In the genomic region with DNA sequence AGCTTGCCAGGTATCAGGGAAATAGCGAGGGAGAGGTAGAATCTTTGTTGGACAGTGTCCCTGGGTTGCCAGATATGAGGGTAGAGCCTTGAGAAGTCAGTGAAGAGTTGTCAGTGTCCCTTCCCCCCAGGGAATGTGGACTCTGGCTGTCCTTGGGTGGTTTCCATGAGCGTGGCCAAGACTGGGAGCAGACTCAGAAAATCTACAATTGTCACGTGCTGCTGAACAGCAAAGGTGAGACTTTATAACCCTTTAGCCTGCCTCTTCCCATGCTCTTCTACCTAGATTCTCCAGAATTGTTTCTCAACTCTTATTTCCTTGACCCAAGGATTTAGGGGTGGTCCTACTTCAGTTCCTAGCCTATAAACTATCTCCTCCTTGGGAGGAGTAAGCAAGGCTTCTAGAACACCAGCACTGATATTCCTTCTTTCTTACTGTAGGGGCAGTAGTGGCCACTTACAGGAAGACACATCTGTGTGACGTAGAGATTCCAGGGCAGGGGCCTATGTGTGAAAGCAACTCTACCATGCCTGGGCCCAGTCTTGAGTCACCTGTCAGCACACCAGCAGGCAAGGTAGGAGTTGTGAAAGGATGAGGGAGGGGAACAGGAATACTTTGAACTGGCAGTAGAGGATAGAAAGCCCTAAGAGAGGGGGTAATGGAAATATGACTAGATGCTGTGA, we compare ENCODE assay signal across 8 cellular contexts. TPM values are rescaled to one million over a fixed set of nuclear protein-coding genes. Genes with fewer than 3 reads are reported as not detected.
A peak's percentile ranks its signal among the peaks of the same experiment; 100 is the strongest.
DNase-seq lines count a peak whose midpoint lies in the region; ATAC-seq and TF ChIP-seq lines count a peak whose summit lies in the region.

No MANE protein-coding gene starts in this region.

- peaks cover 46% of the 10 kb centered on the region for H3K79me2 ChIP-seq in smooth muscle cell (ENCODE audit: low read depth)

- H2AFZ ChIP-seq in smooth muscle cell (ENCODE audit: low read depth) = no peak overlapping the region

- ATAC-seq in HG02884 (IDR thresholded peaks at IDR 0.05; ENCODE audit: unreplicated experiment) = peak; percentile 39
- ATAC-seq in right cardiac atrium = peak; percentile 17 to 46
- ATAC-seq in GM19395 (IDR thresholded peaks at IDR 0.05; ENCODE audit: unreplicated experiment) = no peak

- TF ChIP-seq CTCF in GM06990 (IDR thresholded peaks at IDR 0.05; ENCODE audit: insufficient read depth, low read length, poor library complexity, severe bottlenecking) = peak; percentile 56
- TF ChIP-seq CTCF in smooth muscle cell (IDR thresholded peaks at IDR 0.05; ENCODE audit: borderline replicate concordance, insufficient read depth, poor library complexity, severe bottlenecking) = peak; percentile 35

- intact Hi-C loops in right cardiac atrium (cut with DNase I) = no loop called here

- peaks cover 57% of the 10 kb centered on the region for H3K4me1 Mint-ChIP-seq in activated naive CD8-positive, alpha-beta T cell treated with anti-CD3 and anti-CD28 coated beads for 36 hours

- H3K27me3 ChIP-seq in GM06990 (replicated peaks; ENCODE audit: control insufficient read depth, insufficient read depth, low read length) = no peaks in the 10 kb centered on the region
- no peaks in the 10 kb centered on the region for H3K27me3 ChIP-seq in right cardiac atrium (ENCODE audit: control insufficient read depth, insufficient read depth)
- H3K27me3 ChIP-seq in smooth muscle cell (ENCODE audit: low read depth) = no peaks in the 10 kb centered on the region

- peak overlapping the region; percentile 93 for H3K4me3 Mint-ChIP-seq in activated naive CD8-positive, alpha-beta T cell treated with anti-CD3 and anti-CD28 coated beads for 36 hours

- peak overlapping the region; percentile 98 for H3K9ac ChIP-seq in smooth muscle cell (ENCODE audit: low read depth)

- no peaks in the 10 kb centered on the region for H3K27me3 Mint-ChIP-seq in activated naive CD8-positive, alpha-beta T cell treated with anti-CD3 and anti-CD28 coated beads for 36 hours

- H3K27ac Mint-ChIP-seq in activated naive CD8-positive, alpha-beta T cell treated with anti-CD3 and anti-CD28 coated beads for 36 hours = peak overlapping the region; percentile 90

- peaks cover 25% of the 10 kb centered on the region for H3F3A ChIP-seq in smooth muscle cell (ENCODE audit: low read depth)

- 48% methylated on average over 4 of the region's 4 CpGs for WGBS in right cardiac atrium
- WGBS in smooth muscle cell (ENCODE audit: low lambda C conversion rate) = 76% methylated on average over 4 of the region's 4 CpGs

- H3K4me2 ChIP-seq in smooth muscle cell = peak overlapping the region; percentile 95

- H3K4me3 ChIP-seq in GM06990 (replicated peaks; ENCODE audit: low read depth, low read length) (peak overlapping the region; percentile 80; the same call in 1 of the 2 replicates), right cardiac atrium (ENCODE audit: low read length) (peak overlapping the region; percentile 92), smooth muscle cell (peak overlapping the region; percentile 89)

- H3K36me3 ChIP-seq in GM06990 (ENCODE audit: control insufficient read depth, insufficient read depth, low read length) = peaks cover 28% of the 10 kb centered on the region
- no peaks in the 10 kb centered on the region for H3K36me3 ChIP-seq in smooth muscle cell (ENCODE audit: low read depth)

- DNase-seq in GM06990 (ENCODE audit: extremely low read depth, insufficient read length) (peak; percentile 36), SIG-M5 (lab: John Stamatoyannopoulos, UW) (peak; percentile 74), right cardiac atrium (peak in 1 of 3 donors; percentile 40), smooth muscle cell (lab: John Stamatoyannopoulos, UW; ENCODE audit: unreplicated experiment) (no peak), OCI-M2 (lab: John Stamatoyannopoulos, UW; ENCODE audit: unreplicated experiment) (no peak)
- peak; percentile 74 for DNase-seq in activated naive CD8-positive, alpha-beta T cell treated with anti-CD3 and anti-CD28 coated beads for 36 hours

- H3K9me3 ChIP-seq in right cardiac atrium (ENCODE audit: control insufficient read depth, low read length) (no peaks in the 10 kb centered on the region), smooth muscle cell (replicated peaks; ENCODE audit: low read depth) (no peaks in the 10 kb centered on the region)

- H3K27ac ChIP-seq in right cardiac atrium (ENCODE audit: low read length) (peak overlapping the region; percentile 90), smooth muscle cell (ENCODE audit: low read depth) (peak overlapping the region; percentile 100)

- no peaks in the 10 kb centered on the region for H3K9me3 Mint-ChIP-seq in activated naive CD8-positive, alpha-beta T cell treated with anti-CD3 and anti-CD28 coated beads for 36 hours

- H3K4me1 ChIP-seq in right cardiac atrium (ENCODE audit: control insufficient read depth, insufficient read depth, low read length) = peaks cover 12% of the 10 kb centered on the region
- peaks cover 11% of the 10 kb centered on the region for H3K4me1 ChIP-seq in smooth muscle cell (ENCODE audit: low read depth)

- peaks cover 55% of the 10 kb centered on the region for H3K36me3 Mint-ChIP-seq in activated naive CD8-positive, alpha-beta T cell treated with anti-CD3 and anti-CD28 coated beads for 36 hours

- peaks cover 24% of the 10 kb centered on the region for H4K20me1 ChIP-seq in smooth muscle cell (ENCODE audit: low read depth)

RNA-seq across cellular contexts. Expression of a gene that starts 1.6 kb away (rescaled TPM):
- total RNA-seq in activated naive CD8-positive, alpha-beta T cell treated with anti-CD3 and anti-CD28 coated beads for 36 hours = 10 to 100 TPM; 34.3 to 39.3 TPM
- total RNA-seq in right cardiac atrium (10 to 100 TPM; 28.0 to 33.5 (median 30.4) TPM), smooth muscle cell (33.6 and 37.2 TPM in 2 replicates)
- polyA plus RNA-seq in right cardiac atrium (29.7 TPM), smooth muscle cell (37.6 and 53.0 TPM in 2 replicates)

RNA-seq across cellular contexts. Expression of a gene that starts 1.7 kb away (rescaled TPM):
- 100 to 1,000 TPM; 141 to 148 TPM for total RNA-seq in activated naive CD8-positive, alpha-beta T cell treated with anti-CD3 and anti-CD28 coated beads for 36 hours
- total RNA-seq in right cardiac atrium (10 to 100 TPM; 44.9 to 58.6 (median 51.5) TPM), smooth muscle cell (49.0 and 82.0 TPM in 2 replicates)
- polyA plus RNA-seq in right cardiac atrium (151 TPM), smooth muscle cell (139 and 150 TPM in 2 replicates)

RNA-seq across cellular contexts. Expression of a gene that starts 12.9 kb away (rescaled TPM):
- 10 to 100 TPM; 37.4 to 38.7 TPM for total RNA-seq in activated naive CD8-positive, alpha-beta T cell treated with anti-CD3 and anti-CD28 coated beads for 36 hours
- total RNA-seq in right cardiac atrium (10 to 100 TPM; 26.3 to 30.6 (median 28.7) TPM), smooth muscle cell (36.3 and 36.9 TPM in 2 replicates)
- polyA plus RNA-seq in right cardiac atrium (15.5 TPM), smooth muscle cell (33.7 and 38.6 TPM in 2 replicates)

RNA-seq across cellular contexts. Expression of a gene that starts 21.4 kb away (rescaled TPM):
- total RNA-seq in activated naive CD8-positive, alpha-beta T cell treated with anti-CD3 and anti-CD28 coated beads for 36 hours = under 1 TPM; 0.33 to 0.46 TPM
- total RNA-seq in right cardiac atrium = 1 to 10 TPM; 3.4 to 5.4 (median 4.4) TPM
- 5.1 TPM for polyA plus RNA-seq in right cardiac atrium
- total RNA-seq in smooth muscle cell = 2.2 and 10.0 TPM in 2 replicates
- 3.3 and 4.6 TPM in 2 replicates for polyA plus RNA-seq in smooth muscle cell

RNA-seq across cellular contexts. Expression of a gene that starts 30.2 kb away (rescaled TPM):
- total RNA-seq in activated naive CD8-positive, alpha-beta T cell treated with anti-CD3 and anti-CD28 coated beads for 36 hours = under 1 TPM; 0.12 to 0.16 TPM
- total RNA-seq in right cardiac atrium = not detected
- polyA plus RNA-seq in right cardiac atrium = 0.02 TPM
- total RNA-seq in smooth muscle cell = 18.2 and 27.6 TPM in 2 replicates
- polyA plus RNA-seq in smooth muscle cell = 12.7 and 32.8 TPM in 2 replicates

Comparison
In these comparisons a context has a peak if more than half of its experiments do, and no peak if none do; other contexts are left out.
1. DNase-seq: peak in GM06990 (single experiment), SIG-M5 (single experiment) and activated naive CD8-positive, alpha-beta T cell treated with anti-CD3 and anti-CD28 coated beads for 36 hours (single experiment); none in smooth muscle cell (single experiment) and OCI-M2 (single experiment).
2. Peak in every context shown above with its lines, with median percentiles within 50 percentile points of each other: H3K4me3 ChIP-seq.